In genomic region chr2:177692828-177693269, GRCh38 we compare ENCODE assay signal across 1 cellular context.
A peak's percentile ranks its signal among the peaks of the same experiment; 100 is the strongest.
TF ChIP-seq lines count a peak whose summit lies in the region.

No MANE protein-coding gene starts in this region.

TF ChIP-seq in HepG2, 621 proteins besides CTCF, POLR2A, EP300 and RAD21 (continued from another document):
- TF ChIP-seq ARID5B (CRISPR knock-in tag; IDR thresholded peaks at IDR 0.05) (peak; percentile 25; the same call in 1 of the 2 replicates), GMEB2 (CRISPR knock-in tag; IDR thresholded peaks at IDR 0.05; ENCODE audit: low read depth) (no peak), ZSCAN9 (CRISPR knock-in tag; IDR thresholded peaks at IDR 0.05; ENCODE audit: borderline replicate concordance) (peak; percentile 20; the same call in 1 of the 2 replicates), FOXP1 (IDR thresholded peaks at IDR 0.05) (no peak), FOXP1 (CRISPR knock-in tag; IDR thresholded peaks at IDR 0.05) (no peak), ZNF777 (CRISPR knock-in tag; IDR thresholded peaks at IDR 0.05) (no peak), ZGPAT (CRISPR knock-in tag; IDR thresholded peaks at IDR 0.05) (0 out of 2 replicates have a peak, but pooled peaks have one; percentile 18), PAXIP1 (CRISPR knock-in tag; conservative IDR thresholded peaks at IDR 0.05) (0 out of 2 replicates have a peak, but pooled peaks have one; percentile 2), BCL6 (CRISPR knock-in tag; IDR thresholded peaks at IDR 0.05) (0 out of 2 replicates have a peak, but pooled peaks have one; percentile 35), PHF5A (CRISPR knock-in tag; IDR thresholded peaks at IDR 0.05; ENCODE audit: low read depth, unreplicated experiment) (no peak), ARHGAP35 (CRISPR knock-in tag; IDR thresholded peaks at IDR 0.05; ENCODE audit: borderline replicate concordance) (0 out of 2 replicates have a peak, but pooled peaks have one; percentile 32), ZNF597 (CRISPR knock-in tag; IDR thresholded peaks at IDR 0.05) (no peak), HDAC1 (CRISPR knock-in tag; IDR thresholded peaks at IDR 0.05) (0 out of 2 replicates have a peak, but pooled peaks have one; percentile 15), ERF (CRISPR knock-in tag; IDR thresholded peaks at IDR 0.05) (no peak)
